20 cellular contexts compared by ENCODE assay signal in genomic region chr17:79739148-79740062, GRCh38. TPM values are rescaled to one million over a fixed set of nuclear protein-coding genes. Genes with fewer than 3 reads are reported as not detected.
DNase-seq lines count a peak whose midpoint lies in the region; ATAC-seq and TF ChIP-seq lines count a peak whose summit lies in the region.
"Had no signal": no experiment of that assay in that cellular context is flagged by ENCODE, and none has a peak within 500 bp of the region (broad histone marks: within the 10 kb centered on the region; RNA-seq: fewer than 3 reads in every experiment).

No MANE protein-coding gene starts in this region.

- peak overlapping the region in 2 of 3 experiments; percentile 20 to 67 for H3K27ac Mint-ChIP-seq in nephron
- no peak overlapping the region for H3K27ac Mint-ChIP-seq in activated T-helper 17 cell treated with anti-CD3 and anti-CD28 coated beads, Interleukin-2, amount 50 U/mL, for 72 hours
- H3K27ac Mint-ChIP-seq: activated naive CD8-positive, alpha-beta T cell treated with anti-CD3 and anti-CD28 coated beads, Interleukin-2, amount 10 ng/mL, durations not matched to agents 7 days and 5 days; CD8-positive, alpha-beta T cell; natural killer cell; WTC11 had no signal

- DNase-seq in AG10803 (ENCODE audit: low read depth) (peak; percentile 3), HT-29 (ENCODE audit: low spot score) (peak; percentile 26), astrocyte of the hippocampus (ENCODE audit: low read depth, low spot score) (peak; percentile 70), OCI-M1 (lab: John Stamatoyannopoulos, UW) (no peak)
- DNase-seq in stimulated activated naive CD4-positive, alpha-beta T cell treated with Interleukin-2 at 50 U/mL for 16 hours (lab: John Stamatoyannopoulos, UW) = no peak
- DNase-seq: activated naive CD8-positive, alpha-beta T cell treated with anti-CD3 and anti-CD28 coated beads, Interleukin-2, amount 10 ng/mL, durations not matched to agents 7 days and 5 days; lower lobe of right lung; natural killer cell; NCI-H1105; NCI-H82; retina; stimulated activated naive CD4-positive, alpha-beta T cell; transverse colon had no signal

- TF ChIP-seq CTCF in AG10803 (conservative IDR thresholded peaks at IDR 0.05; ENCODE audit: low read length) (no peak), nephron (IDR thresholded peaks at IDR 0.05; ENCODE audit: unreplicated experiment in 3 of 3) (no peak)

- peak overlapping the region; percentile 1 to 31 (median 11) for H3K4me3 Mint-ChIP-seq in nephron
- H3K4me3 Mint-ChIP-seq in activated T-helper 17 cell treated with anti-CD3 and anti-CD28 coated beads, Interleukin-2, amount 50 U/mL, for 72 hours = no peak overlapping the region
- H3K4me3 Mint-ChIP-seq: activated naive CD8-positive, alpha-beta T cell treated with anti-CD3 and anti-CD28 coated beads, Interleukin-2, amount 10 ng/mL, durations not matched to agents 7 days and 5 days; CD8-positive, alpha-beta T cell; natural killer cell; WTC11 had no signal

- no peaks in the 10 kb centered on the region for H3K36me3 Mint-ChIP-seq in nephron (ENCODE audit: low read depth)
- no peaks in the 10 kb centered on the region for H3K36me3 Mint-ChIP-seq in activated T-helper 17 cell treated with anti-CD3 and anti-CD28 coated beads, Interleukin-2, amount 50 U/mL, for 72 hours (ENCODE audit: low read depth)
- H3K36me3 Mint-ChIP-seq: activated naive CD8-positive, alpha-beta T cell treated with anti-CD3 and anti-CD28 coated beads, Interleukin-2, amount 10 ng/mL, durations not matched to agents 7 days and 5 days; CD8-positive, alpha-beta T cell; natural killer cell; WTC11 had no signal

- no peak overlapping the region for H3K4me3 ChIP-seq in AG10803 (ENCODE audit: low read length)
- H3K4me3 ChIP-seq: esophagus muscularis mucosa, lower lobe of right lung, transverse colon had no signal

- no peak for ATAC-seq in activated T-helper 17 cell treated with anti-CD3 and anti-CD28 coated beads, Interleukin-2, amount 50 U/mL, for 72 hours (replicated peaks)
- ATAC-seq in GM18873 (IDR thresholded peaks at IDR 0.05; ENCODE audit: low FRiP score, unreplicated experiment) = no peak
- ATAC-seq: CD8-positive, alpha-beta T cell; lower lobe of right lung; natural killer cell; WTC11 had no signal

- peaks cover 46% of the 10 kb centered on the region for H3K27me3 Mint-ChIP-seq in nephron (ENCODE audit: low read depth)
- peaks cover 19% of the 10 kb centered on the region for H3K27me3 Mint-ChIP-seq in activated T-helper 17 cell treated with anti-CD3 and anti-CD28 coated beads, Interleukin-2, amount 50 U/mL, for 72 hours

- H3K9me3 Mint-ChIP-seq in nephron = no peaks in the 10 kb centered on the region
- H3K9me3 Mint-ChIP-seq in activated T-helper 17 cell treated with anti-CD3 and anti-CD28 coated beads, Interleukin-2, amount 50 U/mL, for 72 hours = no peaks in the 10 kb centered on the region
- H3K9me3 Mint-ChIP-seq: activated naive CD8-positive, alpha-beta T cell treated with anti-CD3 and anti-CD28 coated beads, Interleukin-2, amount 10 ng/mL, durations not matched to agents 7 days and 5 days; CD8-positive, alpha-beta T cell; natural killer cell; WTC11 had no signal

- peaks cover 15% of the 10 kb centered on the region for H3K4me1 Mint-ChIP-seq in nephron
- no peaks in the 10 kb centered on the region for H3K4me1 Mint-ChIP-seq in activated T-helper 17 cell treated with anti-CD3 and anti-CD28 coated beads, Interleukin-2, amount 50 U/mL, for 72 hours
- H3K4me1 Mint-ChIP-seq: WTC11 had no signal

RNA-seq across cellular contexts. Expression of gene ENPP7, which starts 8.7 kb away (rescaled TPM):
- total RNA-seq in HT-29 (2014; rRNA removed; shearing (Covaris generic)) = not detected in 2 replicates
- under 1 TPM in 1 of 2 donors, not detected in 1; 0.50 TPM for total RNA-seq in activated T-helper 17 cell treated with anti-CD3 and anti-CD28 coated beads, Interleukin-2, amount 50 U/mL, for 72 hours
- total RNA-seq: esophagus muscularis mucosa; T-helper 1 cell treated with Interleukin-12 subunit alpha and Interleukin-12 subunit beta and Interleukin-4 antibody, amounts not matched to agents 30 ng/mL and 1 ng/mL, for 36 hours; WTC11 had no signal

RNA-seq across cellular contexts. Expression of gene CBX2, which starts 38.5 kb away (rescaled TPM):
- 9.5 and 13.4 TPM in 2 replicates for total RNA-seq in HT-29 (2014; rRNA removed; shearing (Covaris generic))
- total RNA-seq in activated T-helper 17 cell treated with anti-CD3 and anti-CD28 coated beads, Interleukin-2, amount 50 U/mL, for 72 hours = 1 to 10 TPM in 1 of 2 donors, under 1 TPM in 1; 0.50 to 1.6 TPM

RNA-seq across cellular contexts. Expression of gene CBX8, which starts 57.5 kb away (rescaled TPM):
- 14.4 and 14.9 TPM in 2 replicates for total RNA-seq in HT-29 (2014; rRNA removed; shearing (Covaris generic))
- 1 to 10 TPM; 1.6 to 5.5 TPM for total RNA-seq in activated T-helper 17 cell treated with anti-CD3 and anti-CD28 coated beads, Interleukin-2, amount 50 U/mL, for 72 hours

Comparison
In these comparisons a context has a peak if more than half of its experiments do, and no peak if none do; other contexts are left out.
1. DNase-seq: peak in AG10803 (single experiment), HT-29 (single experiment) and astrocyte of the hippocampus (single experiment); none in stimulated activated naive CD4-positive, alpha-beta T cell treated with Interleukin-2 at 50 U/mL for 16 hours (single experiment) and OCI-M1 (single experiment).